ENCODE assay signal across 15 cellular contexts in genomic region chr2:204950695-204951094, GRCh38.
A peak's percentile ranks its signal among the peaks of the same experiment; 100 is the strongest.
DNase-seq lines count a peak whose midpoint lies in the region; ATAC-seq and TF ChIP-seq lines count a peak whose summit lies in the region.
"Had no signal": no experiment of that assay in that cellular context is flagged by ENCODE, and none has a peak within 500 bp of the region (broad histone marks: within the 10 kb centered on the region; RNA-seq: fewer than 3 reads in every experiment).

No MANE protein-coding gene starts in this region.

- H3K4me3 ChIP-seq in AG04449 (ENCODE audit: low read depth, low read length) (no peak overlapping the region), astrocyte of the cerebellum (ENCODE audit: low read depth, low read length) (no peak overlapping the region), left lung (no peak overlapping the region)
- H3K4me3 ChIP-seq: pancreas had no signal

- ATAC-seq in left lung, result no peak
- ATAC-seq: pancreas had no signal

- H3K27me3 ChIP-seq in left lung, result no peaks in the 10 kb centered on the region
- H3K27me3 ChIP-seq: pancreas had no signal

- TF ChIP-seq POLR2A in erythroblast (IDR thresholded peaks at IDR 0.05; ENCODE audit: low read length), result no peak

- CTCF ChIA-PET in AG04449 (lab: Yijun Ruan, JAX), result no interaction called here

- intact Hi-C loops in left lung (cut with DNase I), result no loop called here

- no peaks in the 10 kb centered on the region for H3K4me1 ChIP-seq in left lung

- in situ Hi-C loops in astrocyte of the cerebellum (cut with HindIII; ENCODE audit: low sequenced_read_pairs), result no loop called here

- TF ChIP-seq CTCF in AG04449 (IDR thresholded peaks at IDR 0.05; ENCODE audit: insufficient read depth, low read length, missing control alignments) (no peak), astrocyte of the cerebellum (IDR thresholded peaks at IDR 0.05; ENCODE audit: low read depth, low read length, missing control alignments) (no peak), left lung (IDR thresholded peaks at IDR 0.05) (no peak)

- POLR2A ChIA-PET in AG04449 (lab: Yijun Ruan, JAX), result no interaction called here

- H3K27ac ChIP-seq in left lung, result no peak overlapping the region
- H3K27ac ChIP-seq: pancreas had no signal

- DNase-seq in AG04449 (ENCODE audit: low read depth, low spot score) (peak; percentile 41), HS-5 (ENCODE audit: low read depth) (peak; percentile 16), astrocyte of the cerebellum (ENCODE audit: low read depth) (peak; percentile 8), kidney tubule cell (ENCODE audit: low spot score) (peak; percentile 63), left lung (no peak), erythroblast (lab: John Stamatoyannopoulos, UW) (no peak), LoVo (ENCODE audit: low spot score) (no peak), iPS-NIHi7 (ENCODE audit: extremely low spot score) (no peak)
- DNase-seq: activated B cell treated with CpG ODN at 0.5 μM for 24 hours; activated effector memory CD4-positive, alpha-beta T cell treated with Interleukin-2 at 50 U/mL for 16 hours; Calu3; islet precursor cell; Kasumi-1; NCI-H510A treated with DMSO at 0.1 percent for 48 hours; pancreas had no signal

- no peaks in the 10 kb centered on the region for H3K9me3 ChIP-seq in left lung
- H3K9me3 ChIP-seq: pancreas had no signal

- no peaks in the 10 kb centered on the region for H3K36me3 ChIP-seq in left lung
- H3K36me3 ChIP-seq: pancreas had no signal

Comparison
In these comparisons a context has a peak if more than half of its experiments do, and no peak if none do; other contexts are left out.
1. DNase-seq: peak in AG04449 (single experiment), HS-5 (single experiment), astrocyte of the cerebellum (single experiment) and kidney tubule cell (single experiment); none in left lung (0 of 2), erythroblast (0 of 2), LoVo (single experiment) and iPS-NIHi7 (single experiment).